ENCODE assay signal across 8 cellular contexts in genomic region chr4:13547563-13548041, GRCh38. TPM values are rescaled to one million over a fixed set of nuclear protein-coding genes. Genes with fewer than 3 reads are reported as not detected.
DNase-seq lines count a peak whose midpoint lies in the region; ATAC-seq and TF ChIP-seq lines count a peak whose summit lies in the region.

No MANE protein-coding gene starts in this region.

- H3K27ac Mint-ChIP-seq in nephron progenitor cell, result no peak overlapping the region

- H3K9me3 Mint-ChIP-seq in nephron progenitor cell, result peaks cover 20% of the 10 kb centered on the region

- H3K27me3 ChIP-seq in brain microvascular endothelial cell (replicated peaks), result peaks cover 57% of the 10 kb centered on the region

- no peak overlapping the region for H3K27ac ChIP-seq in brain microvascular endothelial cell

- peak overlapping the region; percentile 90 for H3K4me3 Mint-ChIP-seq in nephron progenitor cell

- peaks cover 78% of the 10 kb centered on the region for H3K27me3 Mint-ChIP-seq in nephron progenitor cell (ENCODE audit: low read depth, poor library complexity)

- peaks cover 5% of the 10 kb centered on the region for H3K36me3 Mint-ChIP-seq in nephron progenitor cell (ENCODE audit: low read depth)

- in situ Hi-C loops in brain microvascular endothelial cell (cut with HindIII; ENCODE audit: low pct_ligation_motif_present, low sequenced_read_pairs), result no loop called here

- no peak for TF ChIP-seq POLR2A in NB4 (IDR thresholded peaks at IDR 0.05; ENCODE audit: extremely low read depth, insufficient read length)

- peak; percentile 33 to 80 (median 78) for DNase-seq in NCI-H1417 (lab: John Stamatoyannopoulos, UW)
- no peak for DNase-seq in NCI-H1417 treated with DMSO at 0.1 percent for 48 hours (lab: John Stamatoyannopoulos, UW)
- peak; percentile 81 for DNase-seq in NB4 (ENCODE audit: low read depth)
- no peak for DNase-seq in brain microvascular endothelial cell
- peak; percentile 68 for DNase-seq in nephron progenitor cell
- DNase-seq in ureter (ENCODE audit: low spot score), result no peak

- H3K4me1 Mint-ChIP-seq in nephron progenitor cell, result peaks cover 36% of the 10 kb centered on the region

- no peak for ATAC-seq in HG02571 (IDR thresholded peaks at IDR 0.05; ENCODE audit: unreplicated experiment)
- ATAC-seq in GM18520 (IDR thresholded peaks at IDR 0.05; ENCODE audit: unreplicated experiment), result no peak

- peak overlapping the region; percentile 65 for H3K4me3 ChIP-seq in NB4 (ENCODE audit: low read depth, low read length)
- peak overlapping the region; percentile 36 for H3K4me3 ChIP-seq in brain microvascular endothelial cell (ENCODE audit: low read depth, low read length)

- TF ChIP-seq CTCF in NB4 (IDR thresholded peaks at IDR 0.05; ENCODE audit: low read depth, low read length), result no peak
- no peak for TF ChIP-seq CTCF in brain microvascular endothelial cell (IDR thresholded peaks at IDR 0.05; ENCODE audit: low read depth, low read length, missing control alignments)
- no peak for TF ChIP-seq CTCF in nephron progenitor cell (IDR thresholded peaks at IDR 0.05)

- H3K36me3 ChIP-seq in brain microvascular endothelial cell (replicated peaks), result no peaks in the 10 kb centered on the region

RNA-seq across cellular contexts. Expression of gene NKX3-2, which starts 3.3 kb away (rescaled TPM):
- total RNA-seq in ureter, result not detected

Comparison
In these comparisons a context has a peak if more than half of its experiments do, and no peak if none do; other contexts are left out.
1. DNase-seq: peak in NCI-H1417 (3 of 3), NB4 (single experiment) and nephron progenitor cell (single experiment); none in NCI-H1417 treated with DMSO at 0.1 percent for 48 hours (single experiment), brain microvascular endothelial cell (single experiment) and ureter (single experiment).